1 cellular context compared by ENCODE assay signal in genomic region chr14:64761441-64762043, GRCh38.
TF ChIP-seq lines count a peak whose summit lies in the region.

No MANE protein-coding gene starts in this region.

TF ChIP-seq in HEK293, 187 proteins besides CTCF, POLR2A, EP300 and RAD21 (continued from another document):
- TF ChIP-seq TSHZ1 (tag by site-specific recombination; IDR thresholded peaks at IDR 0.05; ENCODE audit: borderline replicate concordance): no peak
- no peak for TF ChIP-seq PRDM1 (tag by site-specific recombination; IDR thresholded peaks at IDR 0.05)
- no peak for TF ChIP-seq ZNF629 (tag by site-specific recombination; IDR thresholded peaks at IDR 0.05)
TF ChIP-seq in HEK293: peak in this region for 2.
